25 cellular contexts compared by ENCODE assay signal in the genomic region with DNA sequence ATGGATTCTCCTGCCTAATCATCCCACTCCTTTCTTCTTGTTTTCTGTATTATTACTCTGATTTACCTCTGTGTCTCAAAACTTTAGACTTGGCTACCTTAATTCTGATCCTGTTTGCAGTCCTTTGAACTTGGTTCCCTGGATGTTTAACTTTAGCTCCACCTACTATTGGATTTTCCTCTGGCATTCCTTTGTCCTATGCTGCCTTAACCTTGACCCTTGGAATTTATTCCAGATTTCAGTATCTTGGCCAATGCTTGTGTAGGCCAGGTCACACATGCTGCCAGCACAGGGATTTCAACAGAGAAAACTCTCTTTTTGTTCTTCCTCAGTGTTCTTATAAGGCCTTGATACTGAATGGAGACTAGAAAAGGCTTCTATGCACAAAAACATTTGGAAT.
A peak's percentile ranks its signal among the peaks of the same experiment; 100 is the strongest.
DNase-seq lines count a peak whose midpoint lies in the region; ATAC-seq, FAIRE-seq and TF ChIP-seq lines count a peak whose summit lies in the region.
"Had no signal": no experiment of that assay in that cellular context is flagged by ENCODE, and none has a peak within 500 bp of the region (broad histone marks: within the 10 kb centered on the region; RNA-seq: fewer than 3 reads in every experiment).

No MANE protein-coding gene starts in this region.

- H3K9ac ChIP-seq in astrocyte (ENCODE audit: low read length) (no peak overlapping the region), liver (ENCODE audit: low read depth in 1 of 2, low read length in 2 of 2) (no peak overlapping the region), neural progenitor cell (no peak overlapping the region), H9 (ENCODE audit: extremely low read depth, insufficient read length, low read length) (no peak overlapping the region)
- H3K9ac ChIP-seq: BLaER1 treated with 17β-estradiol and CSF1 and Interleukin-3, amounts not matched to agents 10 nM and 100 nM had no signal

- H3K14ac ChIP-seq in H9 (ENCODE audit: insufficient read depth, low read length): no peak overlapping the region

- H4K20me1 ChIP-seq in astrocyte (ENCODE audit: insufficient read depth, low read length): no peaks in the 10 kb centered on the region
- no peaks in the 10 kb centered on the region for H4K20me1 ChIP-seq in neural progenitor cell (ENCODE audit: low read depth)
- no peaks in the 10 kb centered on the region for H4K20me1 ChIP-seq in H9 (ENCODE audit: control insufficient read depth, insufficient read depth, insufficient read length)
- H4K20me1 ChIP-seq: BLaER1 treated with 17β-estradiol and CSF1 and Interleukin-3, amounts not matched to agents 10 nM and 100 nM had no signal

- H2AK5ac ChIP-seq in H9 (ENCODE audit: insufficient read length, low read length): no peak overlapping the region

- TF ChIP-seq POLR2A in gastroesophageal sphincter (IDR thresholded peaks at IDR 0.05): no peak

- H3K9me3 ChIP-seq in astrocyte (ENCODE audit: insufficient read depth, low read depth, low read length) (no peaks in the 10 kb centered on the region), liver (ENCODE audit: control insufficient read depth in 4 of 4, low read length in 3 of 4) (no peaks in the 10 kb centered on the region), neural progenitor cell (ENCODE audit: low read depth) (no peaks in the 10 kb centered on the region), H9 (ENCODE audit: control insufficient read depth, low read depth, low read length) (no peaks in the 10 kb centered on the region), gastroesophageal sphincter (no peaks in the 10 kb centered on the region)
- H3K9me3 ChIP-seq: A549; BLaER1 treated with 17β-estradiol and CSF1 and Interleukin-3, amounts not matched to agents 10 nM and 100 nM had no signal

- H3K4me2 ChIP-seq in astrocyte (ENCODE audit: low read length) (no peak overlapping the region), neural progenitor cell (no peak overlapping the region), H9 (ENCODE audit: insufficient read depth, insufficient read length, low read length) (no peak overlapping the region)
- H3K4me2 ChIP-seq: A549; BLaER1 treated with 17β-estradiol and CSF1 and Interleukin-3, amounts not matched to agents 10 nM and 100 nM had no signal

- H3K4me1 ChIP-seq in astrocyte (ENCODE audit: insufficient read depth, low read length) (no peaks in the 10 kb centered on the region), liver (ENCODE audit: control insufficient read depth in 4 of 4, insufficient read depth in 4 of 4, low read length in 3 of 4) (peaks cover 0 to 6% (median 2%) of the 10 kb centered on the region in 4 donors), neural progenitor cell (peaks cover 16% of the 10 kb centered on the region), H9 (ENCODE audit: insufficient read depth, low read length) (no peaks in the 10 kb centered on the region; the same call in 1 of the 2 replicates), gastroesophageal sphincter (no peaks in the 10 kb centered on the region)
- H3K4me1 ChIP-seq: A549; BLaER1 treated with 17β-estradiol and CSF1 and Interleukin-3, amounts not matched to agents 10 nM and 100 nM had no signal

- DNase-seq in astrocyte (ENCODE audit: low read depth) (no peak), left lobe of liver (ENCODE audit: low spot score) (no peak), neural progenitor cell (ENCODE audit: low spot score) (no peak), H9 (no peak), mesothelial cell of epicardium (ENCODE audit: low spot score in 2 of 2, unreplicated experiment in 2 of 2) (no peak)
- DNase-seq: AML-193; CD4-positive, alpha-beta T cell; CD8-positive, alpha-beta T cell; DMS 273 treated with DMSO at 0.1 percent for 48 hours; DMS153; DMS53; DMS79; DND-41; EL; GDM1 had no signal

- no peak overlapping the region for H3K4ac ChIP-seq in H9 (ENCODE audit: low read depth, low read length)

- H3K36me3 Mint-ChIP-seq in astrocyte (ENCODE audit: low read depth, unreplicated experiment): no peaks in the 10 kb centered on the region
- no peaks in the 10 kb centered on the region for H3K36me3 Mint-ChIP-seq in neural progenitor cell
- H3K36me3 Mint-ChIP-seq in H9 (ENCODE audit: insufficient read depth in 1 of 3, low read depth in 3 of 3): no peaks in the 10 kb centered on the region; a peak in 1 of 7 replicates
- H3K36me3 Mint-ChIP-seq in mesothelial cell of epicardium: no peaks in the 10 kb centered on the region
- H3K36me3 Mint-ChIP-seq: CD8-positive, alpha-beta T cell had no signal

- H3K36me3 ChIP-seq in astrocyte (ENCODE audit: insufficient read depth, low read length) (no peaks in the 10 kb centered on the region), liver (ENCODE audit: control insufficient read depth in 4 of 4, insufficient read depth in 3 of 4, low read depth in 1 of 4, low read length in 3 of 4) (no peaks in the 10 kb centered on the region), neural progenitor cell (no peaks in the 10 kb centered on the region), gastroesophageal sphincter (no peaks in the 10 kb centered on the region)
- H3K36me3 ChIP-seq: BLaER1 treated with 17β-estradiol and CSF1 and Interleukin-3, amounts not matched to agents 10 nM and 100 nM had no signal

- H3K27me3 Mint-ChIP-seq in astrocyte (ENCODE audit: low read depth, unreplicated experiment): no peaks in the 10 kb centered on the region
- no peaks in the 10 kb centered on the region for H3K27me3 Mint-ChIP-seq in neural progenitor cell (ENCODE audit: insufficient read depth, low read depth)
- H3K27me3 Mint-ChIP-seq in H9 (ENCODE audit: low read depth): no peaks in the 10 kb centered on the region
- H3K27me3 Mint-ChIP-seq in mesothelial cell of epicardium (ENCODE audit: low read depth): no peaks in the 10 kb centered on the region
- H3K27me3 Mint-ChIP-seq: CD4-positive, alpha-beta T cell had no signal

- H2BK15ac ChIP-seq in H9 (ENCODE audit: low read depth, low read length): no peak overlapping the region

- peak overlapping the region; percentile 1 for H3K27ac Mint-ChIP-seq in astrocyte (ENCODE audit: unreplicated experiment)
- H3K27ac Mint-ChIP-seq in neural progenitor cell: peak overlapping the region; percentile 4
- H3K27ac Mint-ChIP-seq in H9: no peak overlapping the region
- H3K27ac Mint-ChIP-seq in mesothelial cell of epicardium: no peak overlapping the region
- H3K27ac Mint-ChIP-seq: B cell; CD4-positive, alpha-beta T cell; CD8-positive, alpha-beta T cell had no signal

- H3K4me1 Mint-ChIP-seq in astrocyte (ENCODE audit: low read depth, unreplicated experiment): peaks cover 28% of the 10 kb centered on the region
- H3K4me1 Mint-ChIP-seq in neural progenitor cell: peaks cover 60% of the 10 kb centered on the region
- peaks cover 10 to 12% of the 10 kb centered on the region in 2 experiments for H3K4me1 Mint-ChIP-seq in H9
- peaks cover 5% of the 10 kb centered on the region for H3K4me1 Mint-ChIP-seq in mesothelial cell of epicardium
- H3K4me1 Mint-ChIP-seq: B cell had no signal

- no peak overlapping the region for H2BK12ac ChIP-seq in H9 (ENCODE audit: insufficient read length, low read depth, low read length)

- no peak for FAIRE-seq in astrocyte (lab: Jason Lieb, UNC)
- FAIRE-seq: A549, GM12878, GM12892, GM19239 had no signal

- H3K27ac ChIP-seq in astrocyte (ENCODE audit: low read depth, low read length) (no peak overlapping the region), liver (ENCODE audit: low read depth in 1 of 2, low read length in 2 of 2) (no peak overlapping the region), neural progenitor cell (no peak overlapping the region), H9 (ENCODE audit: insufficient read length, low read depth, low read length) (no peak overlapping the region), gastroesophageal sphincter (no peak overlapping the region)
- H3K27ac ChIP-seq: 22Rv1; A549; BLaER1 treated with 17β-estradiol and CSF1 and Interleukin-3, amounts not matched to agents 10 nM and 100 nM; C4-2B had no signal

- no peak for TF ChIP-seq CTCF in astrocyte (IDR thresholded peaks at IDR 0.05; ENCODE audit: insufficient read depth, low read depth, low read length)
- TF ChIP-seq CTCF in liver (IDR thresholded peaks at IDR 0.05; ENCODE audit: low read depth, low read length, missing input control): no peak
- no peak for TF ChIP-seq CTCF in neural progenitor cell (IDR thresholded peaks at IDR 0.05)
- TF ChIP-seq CTCF in H9 (conservative IDR thresholded peaks at IDR 0.05): no peak
- no peak for TF ChIP-seq CTCF in gastroesophageal sphincter (IDR thresholded peaks at IDR 0.05)
- no peak for TF ChIP-seq CTCF in mesothelial cell of epicardium (IDR thresholded peaks at IDR 0.05; ENCODE audit: unreplicated experiment)

- no peaks in the 10 kb centered on the region for H3K79me2 ChIP-seq in astrocyte (ENCODE audit: insufficient read depth, low read length)
- H3K79me2 ChIP-seq in neural progenitor cell (ENCODE audit: low read depth): no peaks in the 10 kb centered on the region
- H3K79me2 ChIP-seq in H9 (ENCODE audit: insufficient read depth, low read length): no peaks in the 10 kb centered on the region

- no peak overlapping the region for H4K8ac ChIP-seq in H9 (replicated peaks; ENCODE audit: insufficient read length, low read depth, low read length)

- no peaks in the 10 kb centered on the region for H3F3A ChIP-seq in neural progenitor cell (ENCODE audit: low read depth)

- H2BK20ac ChIP-seq in H9 (ENCODE audit: low read depth, low read length, poor library complexity, severe bottlenecking): no peak overlapping the region

- H3K9me3 Mint-ChIP-seq in astrocyte (ENCODE audit: unreplicated experiment): no peaks in the 10 kb centered on the region
- H3K9me3 Mint-ChIP-seq in neural progenitor cell: no peaks in the 10 kb centered on the region
- H3K9me3 Mint-ChIP-seq in H9: no peaks in the 10 kb centered on the region
- H3K9me3 Mint-ChIP-seq in mesothelial cell of epicardium: peaks cover 3% of the 10 kb centered on the region
- H3K9me3 Mint-ChIP-seq: CD4-positive, alpha-beta T cell; CD8-positive, alpha-beta T cell had no signal

- peak; percentile 83 for ATAC-seq in left lobe of liver
- ATAC-seq in gastroesophageal sphincter: no peak
- ATAC-seq: A549; CD8-positive, alpha-beta T cell; GM12878 had no signal

- H3T11ph ChIP-seq in H9 (ENCODE audit: low read length): no peak overlapping the region

- no peak overlapping the region for H2BK120ac ChIP-seq in H9 (ENCODE audit: low read depth, low read length, poor library complexity, severe bottlenecking)

- no peak overlapping the region for H3K4me3 Mint-ChIP-seq in astrocyte (ENCODE audit: unreplicated experiment)
- no peak overlapping the region for H3K4me3 Mint-ChIP-seq in neural progenitor cell
- no peak overlapping the region for H3K4me3 Mint-ChIP-seq in H9
- no peak overlapping the region for H3K4me3 Mint-ChIP-seq in mesothelial cell of epicardium
- H3K4me3 Mint-ChIP-seq: B cell; CD4-positive, alpha-beta T cell; CD8-positive, alpha-beta T cell had no signal

- H3K4me3 ChIP-seq in astrocyte (ENCODE audit: insufficient read depth, low read depth, low read length) (no peak overlapping the region), liver (ENCODE audit: low read depth in 1 of 3, low read length in 3 of 3) (no peak overlapping the region), neural progenitor cell (no peak overlapping the region), gastroesophageal sphincter (no peak overlapping the region)
- H3K4me3 ChIP-seq: A549; BLaER1 treated with 17β-estradiol and CSF1 and Interleukin-3, amounts not matched to agents 10 nM and 100 nM; GM12878 had no signal

- H3K27me3 ChIP-seq in astrocyte (ENCODE audit: insufficient read depth, low read length): no peaks in the 10 kb centered on the region
- H3K27me3 ChIP-seq in liver (ENCODE audit: control insufficient read depth in 4 of 4, insufficient read depth in 4 of 4, low read length in 3 of 4): no peaks in the 10 kb centered on the region
- H3K27me3 ChIP-seq in neural progenitor cell: no peaks in the 10 kb centered on the region
- no peaks in the 10 kb centered on the region for H3K27me3 ChIP-seq in H9 (ENCODE audit: insufficient read depth, low read length)
- no peaks in the 10 kb centered on the region for H3K27me3 ChIP-seq in gastroesophageal sphincter
- H3K27me3 ChIP-seq: BLaER1 treated with 17β-estradiol and CSF1 and Interleukin-3, amounts not matched to agents 10 nM and 100 nM had no signal

- H2BK5ac ChIP-seq in H9 (ENCODE audit: insufficient read length, low read length): no peak overlapping the region

- no peak overlapping the region for H3K56ac ChIP-seq in H9 (ENCODE audit: insufficient read length, low read depth, low read length)

- H3K18ac ChIP-seq in H9 (ENCODE audit: insufficient read length, low read depth, low read length): no peak overlapping the region

- H3K23me2 ChIP-seq in H9 (ENCODE audit: insufficient read length, low read depth, low read length, poor library complexity, severe bottlenecking): no peaks in the 10 kb centered on the region

- no peak overlapping the region for H4K5ac ChIP-seq in H9 (ENCODE audit: insufficient read length, low read depth, low read length)

- TF ChIP-seq RAD21 in liver (IDR thresholded peaks at IDR 0.05): peak; percentile 17 to 18

- H4K91ac ChIP-seq in H9 (ENCODE audit: insufficient read length, low read depth, low read length): no peak overlapping the region

- H2AFZ ChIP-seq in astrocyte (ENCODE audit: low read depth, low read length) (no peak overlapping the region), neural progenitor cell (replicated peaks) (no peak overlapping the region), H9 (ENCODE audit: low read length) (no peak overlapping the region)

- no peak for TF ChIP-seq EP300 in gastroesophageal sphincter (IDR thresholded peaks at IDR 0.05)

- no peaks in the 10 kb centered on the region for H3K79me1 ChIP-seq in H9 (ENCODE audit: insufficient read depth, low read depth, low read length, poor library complexity, severe bottlenecking)

- H3K23ac ChIP-seq in H9 (ENCODE audit: insufficient read length, low read depth, low read length): no peak overlapping the region

Comparison
In these comparisons a context has a peak if more than half of its experiments do, and no peak if none do; other contexts are left out.
1. H3K27ac Mint-ChIP-seq: peak in astrocyte (single experiment) and neural progenitor cell (single experiment); none in H9 (0 of 3) and mesothelial cell of epicardium (single experiment).